ENCODE assay signal across 1 cellular context in the genomic region with DNA sequence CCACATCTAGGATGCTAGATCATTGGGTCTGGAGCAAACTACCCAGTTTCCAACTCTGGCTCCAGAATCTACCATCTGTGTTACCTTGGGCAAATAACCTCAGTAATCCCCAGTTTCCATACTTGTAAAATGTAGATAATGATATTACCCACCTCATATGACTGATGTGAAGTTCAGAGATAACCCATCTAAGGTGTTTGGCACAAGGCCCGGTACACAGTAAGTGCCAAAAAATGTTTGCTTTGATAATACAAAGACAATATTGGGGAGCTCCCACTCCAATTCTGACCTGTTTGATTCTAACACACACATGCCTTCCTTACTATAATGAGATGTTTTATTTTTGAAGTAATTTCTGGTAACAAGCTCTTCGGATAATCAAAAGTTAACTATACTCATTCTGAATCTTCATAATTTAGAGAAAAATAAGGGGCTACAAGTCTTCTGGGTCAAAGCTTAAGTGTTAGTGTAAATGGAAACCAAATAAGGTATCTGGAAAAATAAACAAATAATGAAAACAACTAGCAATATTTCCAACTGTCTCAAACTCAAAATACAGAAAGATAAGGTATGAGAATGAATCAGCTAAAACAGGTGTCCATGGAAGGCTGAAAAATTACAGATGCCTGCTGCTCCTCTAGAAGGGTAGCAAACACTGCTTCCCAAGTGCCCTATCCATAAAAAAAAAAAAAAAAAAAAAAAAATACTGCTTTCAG.
TF ChIP-seq lines count a peak whose summit lies in the region.

No MANE protein-coding gene starts in this region.

TF ChIP-seq in K562, 482 proteins besides CTCF, POLR2A, EP300 and RAD21 (continued from another document):
- no peak for TF ChIP-seq ETS2 (tag; IDR thresholded peaks at IDR 0.05; ENCODE audit: borderline replicate concordance, poor library complexity, severe bottlenecking)
- TF ChIP-seq ZEB2 (IDR thresholded peaks at IDR 0.05): 0 out of 2 replicates have a peak, but pooled peaks have one; percentile 55
- TF ChIP-seq ADNP (tag; IDR thresholded peaks at IDR 0.05): peak; percentile 55; the same call in 1 of the 2 replicates
- TF ChIP-seq MECOM (CRISPR knock-in tag; IDR thresholded peaks at IDR 0.05): no peak
- no peak for TF ChIP-seq SAFB2 (IDR thresholded peaks at IDR 0.05; ENCODE audit: borderline replicate concordance, low read depth, low read length, severe bottlenecking)
- 0 out of 2 replicates have a peak, but pooled peaks have one; percentile 24 for TF ChIP-seq STAT5A (IDR thresholded peaks at IDR 0.05; ENCODE audit: borderline replicate concordance, low read length)
- peak; percentile 51; the same call in 1 of the 2 replicates for TF ChIP-seq CTBP1 (IDR thresholded peaks at IDR 0.05; ENCODE audit: borderline replicate concordance)
- TF ChIP-seq ZNF3 (CRISPR knock-in tag; IDR thresholded peaks at IDR 0.05): no peak
- TF ChIP-seq SMARCA5 (IDR thresholded peaks at IDR 0.05): no peak
- no peak for TF ChIP-seq HINFP (tag; conservative IDR thresholded peaks at IDR 0.05; ENCODE audit: low read depth)
- TF ChIP-seq ZNF766 (CRISPR knock-in tag; conservative IDR thresholded peaks at IDR 0.05): 0 out of 2 replicates have a peak, but pooled peaks have one; percentile 24
- no peak for TF ChIP-seq ELF4 (CRISPR knock-in tag; IDR thresholded peaks at IDR 0.05)
- TF ChIP-seq SMARCE1 (IDR thresholded peaks at IDR 0.05): 0 out of 2 replicates have a peak, but pooled peaks have one; percentile 44
- no peak for TF ChIP-seq SUPT5H (IDR thresholded peaks at IDR 0.05)
- no peak for TF ChIP-seq POLR2AphosphoS2 (IDR thresholded peaks at IDR 0.05; ENCODE audit: low read length)
- TF ChIP-seq ZNF436 (CRISPR knock-in tag; IDR thresholded peaks at IDR 0.05): no peak
- TF ChIP-seq CBFA2T3 (IDR thresholded peaks at IDR 0.05): peak; percentile 60
- TF ChIP-seq RCOR1 (IDR thresholded peaks at IDR 0.05; ENCODE audit: borderline replicate concordance in 1 of 2, low read depth in 2 of 2, low read length in 2 of 2): no peak
- 0 out of 2 replicates have a peak, but pooled peaks have one; percentile 37 for TF ChIP-seq CBFA2T2 (conservative IDR thresholded peaks at IDR 0.05)
- 0 out of 2 replicates have a peak, but pooled peaks have one; percentile 54 for TF ChIP-seq SMARCC2 (IDR thresholded peaks at IDR 0.05; ENCODE audit: low read depth)
- no peak for TF ChIP-seq ELK1 (CRISPR knock-in tag; IDR thresholded peaks at IDR 0.05)
- no peak for TF ChIP-seq NR2C1 (IDR thresholded peaks at IDR 0.05)
- TF ChIP-seq NR2C1 (tag; IDR thresholded peaks at IDR 0.05): 0 out of 2 replicates have a peak, but pooled peaks have one; percentile 19
- peak; percentile 35; the same call in 1 of the 2 replicates for TF ChIP-seq SOX6 (IDR thresholded peaks at IDR 0.05)
- TF ChIP-seq JUNB (CRISPR knock-in tag; conservative IDR thresholded peaks at IDR 0.05): no peak
- peak; percentile 83 for TF ChIP-seq ZNF316 (IDR thresholded peaks at IDR 0.05)
- TF ChIP-seq ZNF140 (CRISPR knock-in tag; IDR thresholded peaks at IDR 0.05): no peak
- no peak for TF ChIP-seq U2AF1 (optimal IDR thresholded peaks at IDR 0.05; ENCODE audit: low read depth, low read length)
- no peak for TF ChIP-seq GABPB2 (CRISPR knock-in tag; conservative IDR thresholded peaks at IDR 0.05)
- TF ChIP-seq DPF2 (IDR thresholded peaks at IDR 0.05): peak; percentile 73
- no peak for TF ChIP-seq IRF2 (CRISPR knock-in tag; IDR thresholded peaks at IDR 0.05)
- no peak for TF ChIP-seq L3MBTL2 (IDR thresholded peaks at IDR 0.05)
- TF ChIP-seq PRDM10 (IDR thresholded peaks at IDR 0.05; ENCODE audit: partially characterized antibody): no peak
- no peak for TF ChIP-seq DACH1 (IDR thresholded peaks at IDR 0.05; ENCODE audit: partially characterized antibody)
- peak; percentile 85 for TF ChIP-seq NFE2 (IDR thresholded peaks at IDR 0.05; ENCODE audit: low read depth)
- 0 out of 2 replicates have a peak, but pooled peaks have one; percentile 20 for TF ChIP-seq ZNF592 (IDR thresholded peaks at IDR 0.05)
- TF ChIP-seq NFIC (IDR thresholded peaks at IDR 0.05): peak; percentile 87
- no peak for TF ChIP-seq ZNF586 (CRISPR knock-in tag; conservative IDR thresholded peaks at IDR 0.05)
- no peak for TF ChIP-seq TRIM25 (IDR thresholded peaks at IDR 0.05; ENCODE audit: borderline replicate concordance)
